Comparison of ENCODE assay signal across 27 cellular contexts in the genomic region with DNA sequence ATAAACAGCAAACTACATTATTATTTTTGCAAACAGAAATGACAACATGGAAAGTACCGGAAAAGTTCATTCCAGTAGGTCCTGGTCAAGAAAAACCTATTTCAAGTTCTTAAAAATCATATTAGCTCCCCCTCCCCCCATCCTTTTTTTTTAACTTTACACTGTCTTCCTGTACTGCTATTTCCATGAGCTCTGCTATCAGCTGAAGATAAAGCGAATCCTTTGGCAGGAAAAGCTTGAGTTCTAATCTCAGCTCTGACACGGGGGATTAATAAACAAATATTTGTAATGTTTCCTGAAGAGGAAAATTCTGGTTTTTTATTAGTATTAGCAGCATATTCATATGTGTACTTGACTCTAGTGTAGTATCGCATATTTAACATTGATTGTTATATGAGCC.
DNase-seq lines count a peak whose midpoint lies in the region; ATAC-seq, FAIRE-seq and TF ChIP-seq lines count a peak whose summit lies in the region.
"Had no signal": no experiment of that assay in that cellular context is flagged by ENCODE, and none has a peak within 500 bp of the region (broad histone marks: within the 10 kb centered on the region; RNA-seq: fewer than 3 reads in every experiment).

No MANE protein-coding gene starts in this region.

- WGBS in right lobe of liver (ENCODE audit: insufficient coverage, low coverage, low lambda C conversion rate, missing lambda C conversion rate) = 36% methylated on average over 4 of the region's 4 CpGs
- 35% methylated on average over 4 of the region's 4 CpGs for WGBS in HepG2 (ENCODE audit: low lambda C conversion rate)
- 49% methylated on average over 4 of the region's 4 CpGs for WGBS in smooth muscle cell (ENCODE audit: low lambda C conversion rate)

- H3K9ac ChIP-seq in HepG2 (ENCODE audit: insufficient read depth, low read depth, low read length) = no peak overlapping the region
- H3K9ac ChIP-seq in smooth muscle cell (ENCODE audit: low read depth) = no peak overlapping the region
- H3K9ac ChIP-seq: GM23248 had no signal

- H3K36me3 ChIP-seq in right lobe of liver (no peaks in the 10 kb centered on the region), HepG2 (replicated peaks in 1 of 2; ENCODE audit: control insufficient read depth in 1 of 2, insufficient read depth in 2 of 2, low read length in 2 of 2) (no peaks in the 10 kb centered on the region), smooth muscle cell (ENCODE audit: low read depth) (no peaks in the 10 kb centered on the region)
- H3K36me3 ChIP-seq: BE2C had no signal

- in situ Hi-C loops in HepG2 (cut with HindIII; ENCODE audit: extremely low pct_ligation_motif_present, low pct_unique_long_range_greater_than_20kb) = no loop called here

- CTCF ChIA-PET in HepG2 (lab: Yijun Ruan, JAX; ENCODE audit: low intra/inter-chr PET ratio, low total read pairs) = no interaction called here

- no peaks in the 10 kb centered on the region for H3F3A ChIP-seq in smooth muscle cell (ENCODE audit: low read depth)

- POLR2A ChIA-PET in HepG2 (lab: Yijun Ruan, JAX) = no interaction called here

- no peak for TF ChIP-seq CTCF in right lobe of liver (IDR thresholded peaks at IDR 0.05)
- no peak for TF ChIP-seq CTCF in HepG2 (CRISPR knock-in tag; IDR thresholded peaks at IDR 0.05)
- TF ChIP-seq CTCF in fibroblast of villous mesenchyme (IDR thresholded peaks at IDR 0.05; ENCODE audit: insufficient read depth, low read depth, low read length) = no peak
- TF ChIP-seq CTCF in smooth muscle cell (IDR thresholded peaks at IDR 0.05; ENCODE audit: borderline replicate concordance, insufficient read depth, poor library complexity, severe bottlenecking) = no peak

- no TSS peak for BruUV-seq in HepG2 (replicated peaks; lab: Mats Ljungman, UMichigan)

- no peak for FAIRE-seq in HepG2 (lab: Jason Lieb, UNC)
- FAIRE-seq: A549, GM12878, GM19239, H1 had no signal

- H3K27me3 ChIP-seq in right lobe of liver = no peaks in the 10 kb centered on the region
- H3K27me3 ChIP-seq in HepG2 (ENCODE audit: control insufficient read depth in 1 of 2, insufficient read depth in 2 of 2, low read length in 2 of 2) = no peaks in the 10 kb centered on the region
- H3K27me3 ChIP-seq in smooth muscle cell (ENCODE audit: low read depth) = no peaks in the 10 kb centered on the region
- H3K27me3 ChIP-seq: BE2C had no signal

- no peak overlapping the region for H3K27ac ChIP-seq in right lobe of liver
- H3K27ac ChIP-seq in HepG2 (ENCODE audit: extremely low read length, insufficient read depth, low read length) = no peak overlapping the region
- H3K27ac ChIP-seq in smooth muscle cell (ENCODE audit: low read depth) = no peak overlapping the region
- H3K27ac ChIP-seq: A549, C4-2B, GM23248 had no signal

- TF ChIP-seq POLR2A in right lobe of liver (IDR thresholded peaks at IDR 0.05) (no peak), HepG2 (IDR thresholded peaks at IDR 0.05; ENCODE audit: insufficient read depth in 1 of 2, low read depth in 2 of 2, low read length in 2 of 2) (no peak)

- ATAC-seq in right lobe of liver (peak in 3 of 4 donors; percentile 28 to 50 (median 38)), HepG2 (no peak), esophagus mucosa (no peak), GM21529 (IDR thresholded peaks at IDR 0.05; ENCODE audit: unreplicated experiment) (no peak), GM21737 (IDR thresholded peaks at IDR 0.05; ENCODE audit: unreplicated experiment) (no peak)
- ATAC-seq: A549; CD8-positive, alpha-beta T cell; GM12878 had no signal

- no peak for DNase-seq in right lobe of liver
- no peak for DNase-seq in HepG2 (ENCODE audit: low spot score)
- DNase-seq in NCI-H226 = peak; percentile 15
- DNase-seq in fibroblast of villous mesenchyme (ENCODE audit: low read depth) = peak; percentile 55
- no peak for DNase-seq in smooth muscle cell (lab: John Stamatoyannopoulos, UW; ENCODE audit: unreplicated experiment)
- DNase-seq: 8988T; ACHN; AML-193; BE2C; Caco-2; CD4-positive, CD25-positive, alpha-beta regulatory T cell; CD8-positive, alpha-beta T cell; DMS 273 treated with DMSO at 0.1 percent for 48 hours; DMS79; EL; GDM1; GM23248; H7; HCEC 1CT had no signal

- H3K79me2 ChIP-seq in HepG2 (ENCODE audit: insufficient read depth, low read length) (no peaks in the 10 kb centered on the region), smooth muscle cell (ENCODE audit: low read depth) (no peaks in the 10 kb centered on the region)

- TF ChIP-seq RAD21 in HepG2 (CRISPR knock-in tag; IDR thresholded peaks at IDR 0.05) = no peak

- H4K20me1 ChIP-seq in HepG2 (ENCODE audit: insufficient read depth, low read length) (no peaks in the 10 kb centered on the region), smooth muscle cell (ENCODE audit: low read depth) (no peaks in the 10 kb centered on the region)

- H3K9me3 ChIP-seq in right lobe of liver (no peaks in the 10 kb centered on the region), HepG2 (ENCODE audit: low read length) (no peaks in the 10 kb centered on the region), smooth muscle cell (replicated peaks; ENCODE audit: low read depth) (no peaks in the 10 kb centered on the region)
- H3K9me3 ChIP-seq: A549, BE2C, Caco-2 had no signal

- intact Hi-C loops in right lobe of liver (cut with DNase I) (no loop called here), HepG2 (cut with micrococcal nuclease; ENCODE audit: unreplicated experiment) (no loop called here)

- H3K4me1 ChIP-seq in right lobe of liver (no peaks in the 10 kb centered on the region), HepG2 (ENCODE audit: insufficient read depth, low read length) (no peaks in the 10 kb centered on the region), smooth muscle cell (ENCODE audit: low read depth) (no peaks in the 10 kb centered on the region)
- H3K4me1 ChIP-seq: A549, BE2C, Caco-2 had no signal

- no peak overlapping the region for H2AFZ ChIP-seq in HepG2 (ENCODE audit: low read length)
- no peak overlapping the region for H2AFZ ChIP-seq in smooth muscle cell (ENCODE audit: low read depth)
- H2AFZ ChIP-seq: GM23248 had no signal

- H3K4me3 ChIP-seq in right lobe of liver = no peak overlapping the region
- no peak overlapping the region for H3K4me3 ChIP-seq in HepG2 (replicated peaks in 1 of 3; ENCODE audit: insufficient read depth in 1 of 3, low read depth in 2 of 3, low read length in 3 of 3)
- H3K4me3 ChIP-seq in fibroblast of villous mesenchyme (ENCODE audit: low read depth, low read length) = no peak overlapping the region
- no peak overlapping the region for H3K4me3 ChIP-seq in smooth muscle cell
- H3K4me3 ChIP-seq: A549, GM12878, GM23248 had no signal

- TF ChIP-seq EP300 in HepG2 (IDR thresholded peaks at IDR 0.05; ENCODE audit: low read depth in 2 of 2, low read length in 2 of 2) = no peak
- no peak for TF ChIP-seq EP300 in HepG2 (CRISPR knock-in tag; IDR thresholded peaks at IDR 0.05; ENCODE audit: borderline replicate concordance)

- H3K4me2 ChIP-seq in HepG2 (ENCODE audit: low read depth, low read length) = no peak overlapping the region
- H3K4me2 ChIP-seq in smooth muscle cell = peak overlapping the region; percentile 36
- H3K4me2 ChIP-seq: A549 had no signal

TF ChIP-seq in HepG2, 621 proteins besides CTCF, POLR2A, EP300 and RAD21:
- no peak for TF ChIP-seq ZNF317 (CRISPR knock-in tag; IDR thresholded peaks at IDR 0.05)
- no peak for TF ChIP-seq ZNF34 (CRISPR knock-in tag; IDR thresholded peaks at IDR 0.05; ENCODE audit: borderline replicate concordance)
- TF ChIP-seq RELA (CRISPR knock-in tag; IDR thresholded peaks at IDR 0.05) = no peak
- TF ChIP-seq ZNF749 (CRISPR knock-in tag; IDR thresholded peaks at IDR 0.05; ENCODE audit: borderline replicate concordance) = no peak
- TF ChIP-seq, protein P1, sequence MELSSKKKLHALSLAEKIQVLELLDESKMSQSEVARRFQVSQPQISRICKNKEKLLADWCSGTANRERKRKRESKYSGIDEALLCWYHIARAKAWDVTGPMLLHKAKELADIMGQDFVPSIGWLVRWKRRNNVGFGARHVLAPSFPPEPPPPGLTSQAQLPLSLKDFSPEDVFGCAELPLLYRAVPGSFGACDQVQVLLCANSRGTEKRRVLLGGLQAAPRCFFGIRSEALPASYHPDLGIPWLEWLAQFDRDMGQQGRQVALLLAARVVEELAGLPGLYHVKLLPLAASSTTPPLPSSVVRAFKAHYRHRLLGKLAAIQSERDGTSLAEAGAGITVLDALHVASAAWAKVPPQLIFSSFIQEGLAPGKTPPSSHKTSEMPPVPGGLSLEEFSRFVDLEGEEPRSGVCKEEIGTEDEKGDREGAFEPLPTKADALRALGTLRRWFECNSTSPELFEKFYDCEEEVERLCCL (CRISPR knock-in tag; IDR thresholded peaks at IDR 0.05; ENCODE audit: borderline replicate concordance) = no peak

Comparison
In these comparisons a context has a peak if more than half of its experiments do, and no peak if none do; other contexts are left out.
1. ATAC-seq: peak in right lobe of liver (3 of 4); none in HepG2 (single experiment), esophagus mucosa (single experiment), GM21529 (single experiment) and GM21737 (single experiment).
2. DNase-seq: peak in NCI-H226 (single experiment) and fibroblast of villous mesenchyme (single experiment); none in right lobe of liver (0 of 3), HepG2 (single experiment) and smooth muscle cell (single experiment).